In genomic region chr20:36835453-36836198, GRCh38 we compare ENCODE assay signal across 8 cellular contexts. TPM values are rescaled to one million over a fixed set of nuclear protein-coding genes. Genes with fewer than 3 reads are reported as not detected.
DNase-seq lines count a peak whose midpoint lies in the region; ATAC-seq and TF ChIP-seq lines count a peak whose summit lies in the region.

No MANE protein-coding gene starts in this region.

- POLR2A ChIA-PET in naive thymus-derived CD4-positive, alpha-beta T cell (lab: Charles Lee), result interaction anchor here (0.6 kb wide), 2 partner anchors 21 to 110 kb away, joined by 3 to 8 read pairs; no protein-coding TSS in a partner anchor

- peak overlapping the region in 4 of 9 donors; percentile 75 to 92 (median 82) for H3K27ac Mint-ChIP-seq in naive thymus-derived CD4-positive, alpha-beta T cell

- H3K36me3 ChIP-seq in Peyer's patch, result no peaks in the 10 kb centered on the region
- H3K36me3 ChIP-seq in naive thymus-derived CD4-positive, alpha-beta T cell (ENCODE audit: control insufficient read depth in 2 of 3, insufficient read depth in 3 of 3, low read length in 3 of 3), result no peaks in the 10 kb centered on the region

- CTCF ChIA-PET in naive thymus-derived CD4-positive, alpha-beta T cell (lab: Charles Lee), result interaction anchor here (0.5 to 1.4 kb wide), 4 partner anchors 21 to 1388 kb away, joined by 3 to 4 read pairs (median 3); no protein-coding TSS in a partner anchor

- H3K27me3 Mint-ChIP-seq in naive thymus-derived CD4-positive, alpha-beta T cell, result no peaks in the 10 kb centered on the region

- H3K36me3 Mint-ChIP-seq in naive thymus-derived CD4-positive, alpha-beta T cell, result no peaks in the 10 kb centered on the region

- TF ChIP-seq CTCF in Peyer's patch (IDR thresholded peaks at IDR 0.05), result no peak

- ATAC-seq in GM21576 (IDR thresholded peaks at IDR 0.05; ENCODE audit: unreplicated experiment), result peak; percentile 57
- peak; percentile 99 for ATAC-seq in naive thymus-derived CD4-positive, alpha-beta T cell

- peak overlapping the region; percentile 53 to 82 (median 73) for H3K27ac ChIP-seq in Peyer's patch
- peak overlapping the region; percentile 54 for H3K27ac ChIP-seq in naive thymus-derived CD4-positive, alpha-beta T cell (ENCODE audit: low read depth, low read length)

- H3K4me3 ChIP-seq in Peyer's patch, result peak overlapping the region; percentile 10 to 38 (median 36)
- H3K4me3 ChIP-seq in naive thymus-derived CD4-positive, alpha-beta T cell (ENCODE audit: low read length), result peak overlapping the region; percentile 63

- H3K4me3 Mint-ChIP-seq in naive thymus-derived CD4-positive, alpha-beta T cell, result peak overlapping the region; percentile 71 to 92 (median 82)

- no peaks in the 10 kb centered on the region for H3K9me3 ChIP-seq in Peyer's patch
- no peaks in the 10 kb centered on the region for H3K9me3 ChIP-seq in naive thymus-derived CD4-positive, alpha-beta T cell (ENCODE audit: control insufficient read depth in 2 of 3, low read length in 3 of 3)

- H3K9me3 Mint-ChIP-seq in naive thymus-derived CD4-positive, alpha-beta T cell, result no peaks in the 10 kb centered on the region

- peak; percentile 96 for DNase-seq in DMS 273 (lab: John Stamatoyannopoulos, UW; ENCODE audit: unreplicated experiment)
- peak; percentile 43 for DNase-seq in KG1 (lab: John Stamatoyannopoulos, UW)
- DNase-seq in Peyer's patch, result peak; percentile 88 to 95 (median 90)
- DNase-seq in activated T-helper 1 cell treated with Interleukin-2 at 50 U/mL for 16 hours (ENCODE audit: low read depth), result peak; percentile 67
- DNase-seq in fibroblast of gingiva (ENCODE audit: low read depth), result peak; percentile 94
- DNase-seq in naive thymus-derived CD4-positive, alpha-beta T cell, result peak; percentile 56 to 85 (median 72)
- DNase-seq in stimulated activated CD8-positive, alpha-beta memory T cell treated with anti-CD3 and anti-CD28 coated beads, Interleukin-7, amount 100 ng/mL, for 48 hours (ENCODE audit: extremely low read depth in 1 of 2, low read depth in 1 of 2), result peak; percentile 61 to 84

- peak in 1 of 2 donors; percentile 13 for TF ChIP-seq POLR2A in Peyer's patch (IDR thresholded peaks at IDR 0.05)

- peaks cover 5 to 32% (median 10%) of the 10 kb centered on the region in 7 donors for H3K4me1 Mint-ChIP-seq in naive thymus-derived CD4-positive, alpha-beta T cell

- intact Hi-C loops in naive thymus-derived CD4-positive, alpha-beta T cell (cut with micrococcal nuclease), result loop anchor here (2.0 kb wide), 4 partner anchors 27 to 63 kb away; partner anchors contain the start of gene DSN1 (in 1 of the 2)

- H3K4me1 ChIP-seq in Peyer's patch, result peaks cover 0 to 56% (median 8%) of the 10 kb centered on the region in 4 donors
- peaks cover 5 to 9% of the 10 kb centered on the region in 2 donors for H3K4me1 ChIP-seq in naive thymus-derived CD4-positive, alpha-beta T cell (ENCODE audit: control insufficient read depth in 2 of 2, insufficient read depth in 2 of 2, low read length in 2 of 2)

- no peaks in the 10 kb centered on the region for H3K27me3 ChIP-seq in Peyer's patch
- H3K27me3 ChIP-seq in naive thymus-derived CD4-positive, alpha-beta T cell (ENCODE audit: control insufficient read depth in 2 of 2, insufficient read depth in 2 of 2, low read length in 2 of 2), result no peaks in the 10 kb centered on the region

RNA-seq across cellular contexts. Expression of gene TLDC2, which starts 40.3 kb away (rescaled TPM):
- total RNA-seq in Peyer's patch, result 100 to 1,000 TPM in 2 of 4 donors, 10 to 100 TPM in 2; 22.3 to 114 (median 70.1) TPM
- under 1 TPM in 2 of 5 experiments, not detected in 3; 0.42 to 0.49 TPM for total RNA-seq in naive thymus-derived CD4-positive, alpha-beta T cell
- polyA plus RNA-seq in naive thymus-derived CD4-positive, alpha-beta T cell, result under 1 TPM; 0.37 to 0.38 TPM

Comparison
In these comparisons a context has a peak if more than half of its experiments do, and no peak if none do; other contexts are left out.
1. Peak in every context shown above with its lines: DNase-seq, ATAC-seq, H3K4me3 ChIP-seq and H3K27ac ChIP-seq.
2. DNase-seq: peak in every context shown above with its lines; median percentile 96 in DMS 273; 94 in fibroblast of gingiva; 90 in Peyer's patch; 72 in stimulated activated CD8-positive, alpha-beta memory T cell treated with anti-CD3 and anti-CD28 coated beads, Interleukin-7, amount 100 ng/mL, for 48 hours; 72 in naive thymus-derived CD4-positive, alpha-beta T cell; 67 in activated T-helper 1 cell treated with Interleukin-2 at 50 U/mL for 16 hours; 43 in KG1.
3. RNA of gene TLDC2, which starts 40.3 kb away (total RNA-seq): 22.3 to 114 TPM in Peyer's patch; 0.42 to 0.49 TPM in naive thymus-derived CD4-positive, alpha-beta T cell; every median in the first group is over 10 times any median in the second.